Comparison of ENCODE assay signal across 8 cellular contexts in the genomic region with DNA sequence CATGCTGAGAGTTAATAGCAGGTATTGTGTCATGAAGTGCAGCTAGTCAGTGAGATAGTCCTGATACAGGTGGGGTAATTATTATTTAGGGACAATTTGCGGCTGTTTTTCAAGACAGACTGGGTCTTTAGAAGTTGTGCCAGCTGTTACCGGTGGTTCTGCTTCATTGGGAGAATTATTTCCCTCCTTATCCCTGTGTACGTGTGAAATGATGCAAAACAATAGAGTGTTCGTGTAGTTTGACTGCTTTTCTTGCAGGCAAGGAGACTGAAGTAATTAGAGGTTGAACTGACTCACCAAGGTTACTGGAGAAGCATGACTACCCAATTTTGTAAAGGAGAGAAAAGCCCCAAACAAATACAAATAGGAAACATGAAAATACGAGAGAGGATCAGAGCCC.
DNase-seq lines count a peak whose midpoint lies in the region; ATAC-seq and TF ChIP-seq lines count a peak whose summit lies in the region.

No MANE protein-coding gene starts in this region.

- H3K9me3 ChIP-seq in colonic mucosa, result no peaks in the 10 kb centered on the region
- H3K9me3 ChIP-seq in prostate gland, result no peaks in the 10 kb centered on the region

- H3K27me3 ChIP-seq in colonic mucosa (no peaks in the 10 kb centered on the region), prostate gland (replicated peaks; ENCODE audit: insufficient read depth) (no peaks in the 10 kb centered on the region)

- H3K4me1 Mint-ChIP-seq in CD14-positive monocyte, result peaks cover 38% of the 10 kb centered on the region
- H3K4me1 Mint-ChIP-seq in nephron, result peaks cover 11% of the 10 kb centered on the region
- H3K4me1 Mint-ChIP-seq in stimulated activated naive B cell treated with anti-CD40 and anti-IgM and Interleukin-4, amounts not matched to agents 10 μg/mL and 1 μg/mL and 100 μg/mL, for 72 hours, result peaks cover 9 to 25% of the 10 kb centered on the region in 2 donors

- intact Hi-C loops in CD14-positive monocyte (cut with micrococcal nuclease) (loop anchor here (2.0 to 10.0 kb wide), 6 partner anchors 29 to 103 kb away; a partner anchor contains a TSS), colonic mucosa (cut with DNase I) (loop anchor here (2.0 kb wide), 1 partner anchor 99 kb away; no protein-coding TSS in a partner anchor), prostate gland (cut with DNase I) (loop anchor here (2.0 to 10.0 kb wide), 2 partner anchors 101 to 157 kb away; a partner anchor contains a TSS)

- H3K27ac ChIP-seq in colonic mucosa, result peak overlapping the region; percentile 88
- H3K27ac ChIP-seq in prostate gland, result peak overlapping the region in 1 of 2 donors; percentile 85

- peak; percentile 96 for TF ChIP-seq EP300 in Ishikawa (IDR thresholded peaks at IDR 0.05; ENCODE audit: borderline replicate concordance)

- TF ChIP-seq POLR2A in prostate gland (IDR thresholded peaks at IDR 0.05), result no peak

- peak; percentile 26; the same call in 1 of the 2 replicates for TF ChIP-seq RAD21 in Ishikawa (IDR thresholded peaks at IDR 0.05; ENCODE audit: low read depth)

- H3K36me3 ChIP-seq in colonic mucosa (no peaks in the 10 kb centered on the region), prostate gland (no peaks in the 10 kb centered on the region)

- H3K4me3 Mint-ChIP-seq in CD14-positive monocyte (peak overlapping the region; percentile 89 to 90), nephron (peak overlapping the region; percentile 81 to 89 (median 86))
- no peak overlapping the region for H3K4me3 Mint-ChIP-seq in stimulated activated naive B cell treated with anti-CD40 and anti-IgM and Interleukin-4, amounts not matched to agents 10 μg/mL and 1 μg/mL and 100 μg/mL, for 72 hours

- DNase-seq in CD14-positive monocyte (ENCODE audit: low spot score) (no peak), colonic mucosa (no peak), prostate gland (ENCODE audit: low spot score) (no peak)
- DNase-seq in stimulated activated naive B cell treated with anti-CD40 and anti-IgM and Interleukin-4, amounts not matched to agents 10 μg/mL and 1 μg/mL and 100 μg/mL, for 72 hours, result no peak

- 29% methylated on average over 5 of the region's 5 CpGs for WGBS in prostate gland

- H3K27ac Mint-ChIP-seq in CD14-positive monocyte (peak overlapping the region; percentile 22 to 100 (median 98)), nephron (peak overlapping the region; percentile 88 to 94 (median 92))
- H3K27ac Mint-ChIP-seq in stimulated activated naive B cell treated with anti-CD40 and anti-IgM and Interleukin-4, amounts not matched to agents 10 μg/mL and 1 μg/mL and 100 μg/mL, for 72 hours, result no peak overlapping the region

- H3K9ac ChIP-seq in colonic mucosa (ENCODE audit: low read depth in 2 of 2, low read length in 2 of 2), result peak overlapping the region in 1 of 2 donors; percentile 21

- H3K36me3 Mint-ChIP-seq in CD14-positive monocyte, result peaks cover 0 to 16% of the 10 kb centered on the region in 2 donors
- H3K36me3 Mint-ChIP-seq in nephron (ENCODE audit: low read depth), result no peaks in the 10 kb centered on the region
- H3K36me3 Mint-ChIP-seq in stimulated activated naive B cell treated with anti-CD40 and anti-IgM and Interleukin-4, amounts not matched to agents 10 μg/mL and 1 μg/mL and 100 μg/mL, for 72 hours, result peaks cover 0 to 9% of the 10 kb centered on the region in 2 donors

- H3K4me3 ChIP-seq in colonic mucosa (no peak overlapping the region), prostate gland (no peak overlapping the region)

- TF ChIP-seq CTCF in CD14-positive monocyte (IDR thresholded peaks at IDR 0.05) (no peak), colonic mucosa (IDR thresholded peaks at IDR 0.05) (no peak), nephron (IDR thresholded peaks at IDR 0.05; ENCODE audit: unreplicated experiment in 3 of 3) (no peak), prostate gland (IDR thresholded peaks at IDR 0.05) (no peak)

- ATAC-seq in stimulated activated naive B cell treated with anti-CD40 and anti-IgM and Interleukin-4, amounts not matched to agents 10 μg/mL and 1 μg/mL and 100 μg/mL, for 72 hours (replicated peaks), result no peak
- ATAC-seq in HG03442 (IDR thresholded peaks at IDR 0.05; ENCODE audit: unreplicated experiment) (no peak), GM19397 (IDR thresholded peaks at IDR 0.05; ENCODE audit: unreplicated experiment) (no peak)

- H3K27me3 Mint-ChIP-seq in CD14-positive monocyte (ENCODE audit: low read depth in 3 of 3) (peaks cover 6 to 20% (median 7%) of the 10 kb centered on the region in 3 donors), nephron (ENCODE audit: low read depth) (no peaks in the 10 kb centered on the region)
- peaks cover 0 to under 1% of the 10 kb centered on the region in 2 donors for H3K27me3 Mint-ChIP-seq in stimulated activated naive B cell treated with anti-CD40 and anti-IgM and Interleukin-4, amounts not matched to agents 10 μg/mL and 1 μg/mL and 100 μg/mL, for 72 hours

- H3K4me1 ChIP-seq in colonic mucosa (no peaks in the 10 kb centered on the region), prostate gland (replicated peaks) (no peaks in the 10 kb centered on the region)

- peaks cover 0 to 10% (median 5%) of the 10 kb centered on the region in 7 donors for H3K9me3 Mint-ChIP-seq in CD14-positive monocyte
- H3K9me3 Mint-ChIP-seq in nephron, result peaks cover 11% of the 10 kb centered on the region
- H3K9me3 Mint-ChIP-seq in stimulated activated naive B cell treated with anti-CD40 and anti-IgM and Interleukin-4, amounts not matched to agents 10 μg/mL and 1 μg/mL and 100 μg/mL, for 72 hours, result peaks cover 7 to 18% of the 10 kb centered on the region in 2 donors

TF ChIP-seq in Ishikawa, 13 proteins besides CTCF, POLR2A, EP300 and RAD21:
- TF ChIP-seq TCF12 (IDR thresholded peaks at IDR 0.05; ENCODE audit: low read depth) (peak; percentile 94), NFIC (IDR thresholded peaks at IDR 0.05) (peak; percentile 96), CEBPB (IDR thresholded peaks at IDR 0.05) (peak; percentile 62), TEAD4 (IDR thresholded peaks at IDR 0.05) (peak; percentile 85), ZBTB7A (IDR thresholded peaks at IDR 0.05; ENCODE audit: low read depth) (no peak), TAF1 (IDR thresholded peaks at IDR 0.05; ENCODE audit: low read depth) (no peak), YY1 (IDR thresholded peaks at IDR 0.05; ENCODE audit: low read depth) (peak; percentile 48; the same call in 1 of the 2 replicates), FOXM1 (IDR thresholded peaks at IDR 0.05; ENCODE audit: borderline replicate concordance, low read depth) (peak; percentile 93; the same call in 1 of the 2 replicates), EGR1 (IDR thresholded peaks at IDR 0.05) (no peak), CREB1 (IDR thresholded peaks at IDR 0.05; ENCODE audit: low read depth) (peak; percentile 35; the same call in 1 of the 2 replicates)
- TF ChIP-seq, protein P1, sequence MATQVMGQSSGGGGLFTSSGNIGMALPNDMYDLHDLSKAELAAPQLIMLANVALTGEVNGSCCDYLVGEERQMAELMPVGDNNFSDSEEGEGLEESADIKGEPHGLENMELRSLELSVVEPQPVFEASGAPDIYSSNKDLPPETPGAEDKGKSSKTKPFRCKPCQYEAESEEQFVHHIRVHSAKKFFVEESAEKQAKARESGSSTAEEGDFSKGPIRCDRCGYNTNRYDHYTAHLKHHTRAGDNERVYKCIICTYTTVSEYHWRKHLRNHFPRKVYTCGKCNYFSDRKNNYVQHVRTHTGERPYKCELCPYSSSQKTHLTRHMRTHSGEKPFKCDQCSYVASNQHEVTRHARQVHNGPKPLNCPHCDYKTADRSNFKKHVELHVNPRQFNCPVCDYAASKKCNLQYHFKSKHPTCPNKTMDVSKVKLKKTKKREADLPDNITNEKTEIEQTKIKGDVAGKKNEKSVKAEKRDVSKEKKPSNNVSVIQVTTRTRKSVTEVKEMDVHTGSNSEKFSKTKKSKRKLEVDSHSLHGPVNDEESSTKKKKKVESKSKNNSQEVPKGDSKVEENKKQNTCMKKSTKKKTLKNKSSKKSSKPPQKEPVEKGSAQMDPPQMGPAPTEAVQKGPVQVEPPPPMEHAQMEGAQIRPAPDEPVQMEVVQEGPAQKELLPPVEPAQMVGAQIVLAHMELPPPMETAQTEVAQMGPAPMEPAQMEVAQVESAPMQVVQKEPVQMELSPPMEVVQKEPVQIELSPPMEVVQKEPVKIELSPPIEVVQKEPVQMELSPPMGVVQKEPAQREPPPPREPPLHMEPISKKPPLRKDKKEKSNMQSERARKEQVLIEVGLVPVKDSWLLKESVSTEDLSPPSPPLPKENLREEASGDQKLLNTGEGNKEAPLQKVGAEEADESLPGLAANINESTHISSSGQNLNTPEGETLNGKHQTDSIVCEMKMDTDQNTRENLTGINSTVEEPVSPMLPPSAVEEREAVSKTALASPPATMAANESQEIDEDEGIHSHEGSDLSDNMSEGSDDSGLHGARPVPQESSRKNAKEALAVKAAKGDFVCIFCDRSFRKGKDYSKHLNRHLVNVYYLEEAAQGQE (IDR thresholded peaks at IDR 0.05; ENCODE audit: low read depth), result no peak
- TF ChIP-seq, protein P2, sequence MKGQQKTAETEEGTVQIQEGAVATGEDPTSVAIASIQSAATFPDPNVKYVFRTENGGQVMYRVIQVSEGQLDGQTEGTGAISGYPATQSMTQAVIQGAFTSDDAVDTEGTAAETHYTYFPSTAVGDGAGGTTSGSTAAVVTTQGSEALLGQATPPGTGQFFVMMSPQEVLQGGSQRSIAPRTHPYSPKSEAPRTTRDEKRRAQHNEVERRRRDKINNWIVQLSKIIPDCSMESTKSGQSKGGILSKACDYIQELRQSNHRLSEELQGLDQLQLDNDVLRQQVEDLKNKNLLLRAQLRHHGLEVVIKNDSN (IDR thresholded peaks at IDR 0.05), result no peak
- TF ChIP-seq, protein P3, sequence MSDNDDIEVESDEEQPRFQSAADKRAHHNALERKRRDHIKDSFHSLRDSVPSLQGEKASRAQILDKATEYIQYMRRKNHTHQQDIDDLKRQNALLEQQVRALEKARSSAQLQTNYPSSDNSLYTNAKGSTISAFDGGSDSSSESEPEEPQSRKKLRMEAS (IDR thresholded peaks at IDR 0.05), result peak; percentile 59
TF ChIP-seq in Ishikawa: peak in this region for 8.

Comparison
In these comparisons a context has a peak if more than half of its experiments do, and no peak if none do; other contexts are left out.
1. H3K4me3 Mint-ChIP-seq: peak in CD14-positive monocyte (2 of 2) and nephron (3 of 3); none in stimulated activated naive B cell treated with anti-CD40 and anti-IgM and Interleukin-4, amounts not matched to agents 10 μg/mL and 1 μg/mL and 100 μg/mL, for 72 hours (0 of 2).